Comparison of ENCODE assay signal across 10 cellular contexts in the genomic region with DNA sequence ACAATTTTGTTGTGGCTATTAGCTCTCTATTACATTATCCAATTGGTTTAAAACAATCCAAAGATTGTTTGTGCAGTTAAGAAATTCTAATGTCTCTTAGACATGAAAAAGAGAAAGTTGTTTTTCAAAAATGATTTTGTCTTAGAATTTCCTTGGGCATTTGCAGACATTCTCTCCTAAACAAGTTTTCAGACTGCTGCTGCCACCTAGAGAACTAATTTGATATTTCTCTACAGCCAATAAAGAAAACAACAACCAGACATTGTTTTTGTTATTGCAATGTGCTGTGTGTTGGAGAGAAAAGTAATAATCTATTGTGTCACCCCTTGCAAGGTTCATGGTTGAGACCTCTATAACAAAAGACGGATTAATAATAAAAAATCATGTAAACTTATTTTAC.
DNase-seq lines count a peak whose midpoint lies in the region; ATAC-seq and TF ChIP-seq lines count a peak whose summit lies in the region.
"Had no signal": no experiment of that assay in that cellular context is flagged by ENCODE, and none has a peak within 500 bp of the region (broad histone marks: within the 10 kb centered on the region; RNA-seq: fewer than 3 reads in every experiment).

No MANE protein-coding gene starts in this region.

- H3K36me3 ChIP-seq in endodermal cell (ENCODE audit: control insufficient read depth, insufficient read depth, low read length) (no peaks in the 10 kb centered on the region), psoas muscle (ENCODE audit: insufficient read depth in 1 of 2, low read depth in 1 of 2) (no peaks in the 10 kb centered on the region)
- H3K36me3 ChIP-seq: spleen had no signal

- no peak overlapping the region for H3K9ac ChIP-seq in endodermal cell (ENCODE audit: extremely low read depth, low read length, poor library complexity, severe bottlenecking)

- intact Hi-C loops in psoas muscle (cut with DNase I): no loop called here
- intact Hi-C loops in activated CD8-positive, alpha-beta T cell treated with anti-CD3 and anti-CD28 coated beads for 36 hours (cut with micrococcal nuclease): no loop called here

- H3K36me3 Mint-ChIP-seq in endodermal cell (ENCODE audit: low read depth) (no peaks in the 10 kb centered on the region), T-cell (no peaks in the 10 kb centered on the region)
- H3K36me3 Mint-ChIP-seq in activated CD8-positive, alpha-beta T cell treated with anti-CD3 and anti-CD28 coated beads for 36 hours (ENCODE audit: low read depth): no peaks in the 10 kb centered on the region

- H3K27ac Mint-ChIP-seq in endodermal cell (no peak overlapping the region), T-cell (no peak overlapping the region)
- no peak overlapping the region for H3K27ac Mint-ChIP-seq in activated CD8-positive, alpha-beta T cell treated with anti-CD3 and anti-CD28 coated beads for 36 hours

- peak; percentile 4 for DNase-seq in DMS79 treated with DMSO at 0.1 percent for 48 hours (lab: John Stamatoyannopoulos, UW)
- DNase-seq in DMS79 (lab: John Stamatoyannopoulos, UW): no peak
- DNase-seq in NCI-H446 treated with DMSO at 0.1 percent for 48 hours (lab: John Stamatoyannopoulos, UW): peak; percentile 22
- no peak for DNase-seq in endodermal cell
- no peak for DNase-seq in psoas muscle
- DNase-seq in activated CD8-positive, alpha-beta T cell treated with anti-CD3 and anti-CD28 coated beads for 36 hours: no peak
- no peak for DNase-seq in T-cell
- DNase-seq: dermis blood vessel endothelial cell, spleen had no signal

- POLR2A ChIA-PET in activated CD8-positive, alpha-beta T cell treated with anti-CD3 and anti-CD28 coated beads for 36 hours (lab: Charles Lee): no interaction called here
- POLR2A ChIA-PET in T-cell (lab: Charles Lee): no interaction called here

- H3K4me3 ChIP-seq in endodermal cell (ENCODE audit: low read length) (no peak overlapping the region), psoas muscle (no peak overlapping the region)
- H3K4me3 ChIP-seq: spleen had no signal

- CTCF ChIA-PET in activated CD8-positive, alpha-beta T cell treated with anti-CD3 and anti-CD28 coated beads for 36 hours (lab: Charles Lee): no interaction called here
- CTCF ChIA-PET in T-cell (lab: Charles Lee): no interaction called here

- ATAC-seq in psoas muscle (no peak), GM21717 (IDR thresholded peaks at IDR 0.05; ENCODE audit: unreplicated experiment) (no peak), T-cell (replicated peaks in 1 of 4) (no peak)
- ATAC-seq in activated CD8-positive, alpha-beta T cell treated with anti-CD3 and anti-CD28 coated beads for 36 hours: no peak

- H3K4me1 Mint-ChIP-seq in endodermal cell (peaks cover 2% of the 10 kb centered on the region), T-cell (no peaks in the 10 kb centered on the region)
- H3K4me1 Mint-ChIP-seq in activated CD8-positive, alpha-beta T cell treated with anti-CD3 and anti-CD28 coated beads for 36 hours (ENCODE audit: low read depth): no peaks in the 10 kb centered on the region

- H3K4me3 Mint-ChIP-seq in endodermal cell: no peak overlapping the region
- no peak overlapping the region for H3K4me3 Mint-ChIP-seq in activated CD8-positive, alpha-beta T cell treated with anti-CD3 and anti-CD28 coated beads for 36 hours
- H3K4me3 Mint-ChIP-seq in T-cell: no peak overlapping the region

- no peaks in the 10 kb centered on the region for H3K4me1 ChIP-seq in endodermal cell (ENCODE audit: control insufficient read depth, insufficient read depth, low read length)
- H3K4me1 ChIP-seq in psoas muscle: no peaks in the 10 kb centered on the region
- H3K4me1 ChIP-seq: spleen had no signal

- TF ChIP-seq CTCF in endodermal cell (conservative IDR thresholded peaks at IDR 0.05): peak; percentile 80
- TF ChIP-seq CTCF in psoas muscle (IDR thresholded peaks at IDR 0.05): peak; percentile 6
- TF ChIP-seq CTCF in activated CD8-positive, alpha-beta T cell treated with anti-CD3 and anti-CD28 coated beads for 36 hours (IDR thresholded peaks at IDR 0.05): no peak

- H3K27me3 ChIP-seq in endodermal cell (ENCODE audit: control insufficient read depth, insufficient read depth, low read length, poor library complexity, severe bottlenecking) (no peaks in the 10 kb centered on the region), psoas muscle (ENCODE audit: insufficient read depth in 3 of 3, low read length in 2 of 3) (no peaks in the 10 kb centered on the region)
- H3K27me3 ChIP-seq: spleen had no signal

- no peak overlapping the region for H3K27ac ChIP-seq in endodermal cell (ENCODE audit: low read depth, low read length)
- H3K27ac ChIP-seq in psoas muscle: no peak overlapping the region
- H3K27ac ChIP-seq: spleen had no signal

- H3K27me3 Mint-ChIP-seq in endodermal cell (ENCODE audit: insufficient read depth) (no peaks in the 10 kb centered on the region), T-cell (no peaks in the 10 kb centered on the region)
- H3K27me3 Mint-ChIP-seq in activated CD8-positive, alpha-beta T cell treated with anti-CD3 and anti-CD28 coated beads for 36 hours: no peaks in the 10 kb centered on the region

- H3K9me3 Mint-ChIP-seq in endodermal cell (no peaks in the 10 kb centered on the region), T-cell (peaks cover 5 to 16% (median 7%) of the 10 kb centered on the region in 3 donors)
- H3K9me3 Mint-ChIP-seq in activated CD8-positive, alpha-beta T cell treated with anti-CD3 and anti-CD28 coated beads for 36 hours: peaks cover 2% of the 10 kb centered on the region

- H3K9me3 ChIP-seq in endodermal cell (ENCODE audit: control insufficient read depth, low read length) (no peaks in the 10 kb centered on the region), psoas muscle (no peaks in the 10 kb centered on the region)
- H3K9me3 ChIP-seq: spleen had no signal

- WGBS in endodermal cell (ENCODE audit: insufficient coverage in 1 of 2, insufficient read length in 1 of 2), 2 experiments: no CpG with 5 or more reads among the region's 1 CpG
- 17 to 32% (median 20%) methylated on average over 1 of the region's 1 CpG for WGBS in psoas muscle, 3 donors

Comparison
In these comparisons a context has a peak if more than half of its experiments do, and no peak if none do; other contexts are left out.
1. DNase-seq: peak in DMS79 treated with DMSO at 0.1 percent for 48 hours (single experiment) and NCI-H446 treated with DMSO at 0.1 percent for 48 hours (single experiment); none in DMS79 (single experiment), endodermal cell (single experiment), psoas muscle (0 of 2), activated CD8-positive, alpha-beta T cell treated with anti-CD3 and anti-CD28 coated beads for 36 hours (single experiment) and T-cell (0 of 34).